ENCODE assay signal across 12 cellular contexts in genomic region chr7:26307226-26307625, GRCh38. TPM values are rescaled to one million over a fixed set of nuclear protein-coding genes. Genes with fewer than 3 reads are reported as not detected.
A peak's percentile ranks its signal among the peaks of the same experiment; 100 is the strongest.
DNase-seq lines count a peak whose midpoint lies in the region; ATAC-seq and TF ChIP-seq lines count a peak whose summit lies in the region.
"Had no signal": no experiment of that assay in that cellular context is flagged by ENCODE, and none has a peak within 500 bp of the region (broad histone marks: within the 10 kb centered on the region; RNA-seq: fewer than 3 reads in every experiment).

No MANE protein-coding gene starts in this region.

- TF ChIP-seq CTCF in endothelial cell (IDR thresholded peaks at IDR 0.05; ENCODE audit: unreplicated experiment) (no peak), type B pancreatic cell (conservative IDR thresholded peaks at IDR 0.05) (no peak)

- H3K4me3 ChIP-seq in GM23248 (no peak overlapping the region), skin epidermis (no peak overlapping the region)
- H3K4me3 ChIP-seq: dorsolateral prefrontal cortex had no signal

- no peak overlapping the region for H3K27ac Mint-ChIP-seq in endothelial cell (ENCODE audit: unreplicated experiment)
- H3K27ac Mint-ChIP-seq in type B pancreatic cell = no peak overlapping the region

- WGBS in GM23248 (ENCODE audit: low coverage in 1 of 2, low lambda C conversion rate in 2 of 2, missing lambda C conversion rate in 2 of 2), 2 experiments = 3 to 7% methylated on average over 6 of the region's 6 CpGs

- H3K79me2 ChIP-seq in GM23248 (ENCODE audit: insufficient read depth) = no peaks in the 10 kb centered on the region

- peaks cover 8% of the 10 kb centered on the region for H3K36me3 Mint-ChIP-seq in endothelial cell (ENCODE audit: low read depth, unreplicated experiment)
- H3K36me3 Mint-ChIP-seq in type B pancreatic cell = no peaks in the 10 kb centered on the region

- no peak overlapping the region for H3K4me3 Mint-ChIP-seq in endothelial cell (ENCODE audit: unreplicated experiment)
- H3K4me3 Mint-ChIP-seq in type B pancreatic cell = no peak overlapping the region

- peak overlapping the region; percentile 46; the same call in 1 of the 2 replicates for H2AFZ ChIP-seq in GM23248

- H3K9me2 ChIP-seq in GM23248 (ENCODE audit: insufficient read depth) = no peaks in the 10 kb centered on the region

- H3F3A ChIP-seq in GM23248 (ENCODE audit: insufficient read depth) = no peaks in the 10 kb centered on the region

- in situ Hi-C loops in GM23248 (cut with MboI) = no loop called here

- no peak overlapping the region for H3K9ac ChIP-seq in GM23248

- DNase-seq in GM23248 = peak; percentile 73
- peak; percentile 18 for DNase-seq in RKO (ENCODE audit: low spot score)
- DNase-seq in foreskin melanocyte = peak; percentile 70
- DNase-seq in NAMALWA (ENCODE audit: low spot score) = no peak
- DNase-seq in endothelial cell (ENCODE audit: low spot score) = no peak
- no peak for DNase-seq in type B pancreatic cell (ENCODE audit: extremely low spot score, unreplicated experiment)
- DNase-seq: activated T-cell treated with anti-CD3 and anti-CD28 coated beads, Interleukin-2, amount 50 U/mL, for 48 hours; dorsolateral prefrontal cortex; H9; NCI-H2227 treated with DMSO at 0.1 percent for 48 hours had no signal

- H3K27me3 Mint-ChIP-seq in endothelial cell (ENCODE audit: unreplicated experiment) (peaks cover 4% of the 10 kb centered on the region), type B pancreatic cell (peaks cover 4% of the 10 kb centered on the region)

- H3K4me1 Mint-ChIP-seq in endothelial cell (ENCODE audit: unreplicated experiment) (peaks cover 11% of the 10 kb centered on the region), type B pancreatic cell (ENCODE audit: unreplicated experiment) (no peaks in the 10 kb centered on the region)

- no peak overlapping the region for H3K4me2 ChIP-seq in GM23248 (ENCODE audit: unreplicated experiment)

- no peaks in the 10 kb centered on the region for H3K27me3 ChIP-seq in GM23248 (replicated peaks; ENCODE audit: insufficient read depth)
- H3K27me3 ChIP-seq: dorsolateral prefrontal cortex had no signal

- no peak for ATAC-seq in GM21529 (IDR thresholded peaks at IDR 0.05; ENCODE audit: unreplicated experiment)

- no peaks in the 10 kb centered on the region for H3K36me3 ChIP-seq in GM23248 (ENCODE audit: low read depth)

- no peaks in the 10 kb centered on the region for H3K9me3 ChIP-seq in GM23248 (ENCODE audit: low read depth)

- H3K4me1 ChIP-seq in GM23248 (ENCODE audit: insufficient read depth) = peaks cover 8% of the 10 kb centered on the region; the same call in 1 of the 2 replicates

- H3K9me3 Mint-ChIP-seq in endothelial cell (ENCODE audit: unreplicated experiment) (no peaks in the 10 kb centered on the region), type B pancreatic cell (no peaks in the 10 kb centered on the region)
- H3K9me3 Mint-ChIP-seq: H9 had no signal

- H4K20me1 ChIP-seq in GM23248 (ENCODE audit: insufficient read depth) = no peaks in the 10 kb centered on the region

- H3K27ac ChIP-seq in GM23248 (no peak overlapping the region), skin epidermis (peak overlapping the region in 18 of 21 experiments; percentile 19 to 87 (median 66))

RNA-seq across cellular contexts. Expression of gene SNX10, which starts 15.6 kb away (rescaled TPM):
- 1.4 and 1.5 TPM in 2 replicates for total RNA-seq in GM23248 (2014; rRNA removed; shearing (Covaris generic))
- 0.27 and 0.60 TPM in 2 replicates for polyA plus RNA-seq in GM23248 (2016; fragmentation: Nextera tagmentation; extraction: Ambion mirVana)
- total RNA-seq in endothelial cell (ENCODE audit: unreplicated experiment) (13.8 TPM), type B pancreatic cell (ENCODE audit: low replicate concordance) (1.8 and 2.8 TPM in 2 replicates)

Comparison
In these comparisons a context has a peak if more than half of its experiments do, and no peak if none do; other contexts are left out.
1. DNase-seq: peak in GM23248 (single experiment), RKO (single experiment) and foreskin melanocyte (single experiment); none in NAMALWA (single experiment), endothelial cell (single experiment) and type B pancreatic cell (single experiment).